In the genomic region with DNA sequence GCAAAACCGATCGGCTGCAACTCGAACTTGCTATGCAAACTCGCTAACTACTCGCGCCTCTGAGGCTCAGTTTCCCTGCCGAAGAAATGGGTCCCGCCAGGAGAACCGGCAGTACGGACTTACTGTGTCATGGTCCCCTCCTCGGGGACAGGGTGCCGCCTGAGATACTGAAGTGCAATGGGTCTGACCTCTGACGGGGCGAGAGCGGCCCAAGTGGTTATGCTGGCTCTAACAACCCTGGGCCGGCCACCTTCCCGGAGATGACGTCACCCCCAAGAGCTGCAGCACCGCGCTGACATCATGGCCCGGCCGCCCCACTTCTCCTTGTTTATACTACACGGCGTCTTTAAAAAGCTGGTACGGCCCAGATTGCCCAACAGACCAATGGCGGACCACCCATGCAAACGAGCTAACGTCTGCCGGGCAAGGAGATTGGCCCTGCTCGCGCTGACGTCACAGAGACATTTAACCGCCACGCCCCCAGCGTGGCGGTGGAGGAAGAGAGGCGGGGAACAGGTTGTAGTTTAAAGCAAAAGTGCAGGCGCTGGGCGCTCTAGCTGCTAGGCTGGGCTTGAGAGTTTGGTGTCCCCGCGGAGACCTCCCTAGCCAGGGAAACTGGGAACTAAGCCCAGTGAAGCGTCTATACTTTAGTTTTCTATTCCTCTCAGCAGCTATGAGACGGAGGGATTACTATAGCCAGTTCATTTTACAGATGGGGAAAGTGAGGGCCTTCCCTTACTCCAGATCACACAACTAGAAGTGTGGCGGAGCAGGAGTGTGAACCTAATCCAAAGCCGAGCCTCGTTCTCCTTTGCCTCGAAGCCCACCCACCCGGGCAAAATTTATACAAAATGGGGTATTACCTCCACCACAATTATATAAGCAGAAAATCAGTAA, we compare ENCODE assay signal across 8 cellular contexts. TPM values are rescaled to one million over a fixed set of nuclear protein-coding genes. Genes with fewer than 3 reads are reported as not detected.
DNase-seq lines count a peak whose midpoint lies in the region; ATAC-seq and TF ChIP-seq lines count a peak whose summit lies in the region.

No MANE protein-coding gene starts in this region.

- no peak for TF ChIP-seq CTCF in progenitor cell of endocrine pancreas (IDR thresholded peaks at IDR 0.05; ENCODE audit: unreplicated experiment)

- under 1% methylated on average over 48 of the region's 48 CpGs for WGBS in urinary bladder

- H3K4me3 Mint-ChIP-seq in progenitor cell of endocrine pancreas (ENCODE audit: low read depth): peak overlapping the region; percentile 97

- peak overlapping the region; percentile 60 for H3K4me3 ChIP-seq in urinary bladder (ENCODE audit: low read depth, low read length)

- H3K4me1 ChIP-seq in urinary bladder (ENCODE audit: insufficient read depth): no peaks in the 10 kb centered on the region

- peak overlapping the region; percentile 92 for H3K27ac ChIP-seq in urinary bladder (ENCODE audit: low read depth)

- DNase-seq in NCI-H187 (lab: John Stamatoyannopoulos, UW) (peak; percentile 88 to 95), T-helper 2 cell (peak; percentile 88 to 100 (median 97)), anterior cingulate cortex (lab: John Stamatoyannopoulos, UW) (peak; percentile 76 to 100 (median 98)), left ventricle myocardium superior (peak; percentile 98), progenitor cell of endocrine pancreas (ENCODE audit: low spot score, unreplicated experiment) (peak; percentile 91)

- intact Hi-C loops in left ventricle myocardium superior (cut with micrococcal nuclease): no loop called here

- H3K36me3 Mint-ChIP-seq in progenitor cell of endocrine pancreas (ENCODE audit: insufficient read depth): peaks cover 3% of the 10 kb centered on the region

- H3K27ac Mint-ChIP-seq in progenitor cell of endocrine pancreas: peak overlapping the region; percentile 99

- peaks cover 34% of the 10 kb centered on the region for H3K4me1 Mint-ChIP-seq in progenitor cell of endocrine pancreas (ENCODE audit: low read depth)

- no peaks in the 10 kb centered on the region for H3K9me3 Mint-ChIP-seq in progenitor cell of endocrine pancreas (ENCODE audit: low read depth)

- no peaks in the 10 kb centered on the region for H3K36me3 ChIP-seq in urinary bladder (ENCODE audit: insufficient read depth)

- H3K27me3 Mint-ChIP-seq in progenitor cell of endocrine pancreas: peaks cover 5% of the 10 kb centered on the region

- peak; percentile 71 for ATAC-seq in GM18498 (IDR thresholded peaks at IDR 0.05; ENCODE audit: unreplicated experiment)
- peak; percentile 65 for ATAC-seq in HG02943 (IDR thresholded peaks at IDR 0.05; ENCODE audit: low read depth, unreplicated experiment)
- peak; percentile 85 for ATAC-seq in left ventricle myocardium superior

RNA-seq across cellular contexts. Expression of a gene that starts 0.7 kb away (rescaled TPM):
- 32.4 TPM for total RNA-seq in left ventricle myocardium superior
- total RNA-seq in progenitor cell of endocrine pancreas: 153 and 156 TPM in 2 replicates
- 8.1 TPM for total RNA-seq in urinary bladder
- polyA plus RNA-seq in urinary bladder: 25.8 TPM

RNA-seq across cellular contexts. Expression of a gene that starts 11.3 kb away (rescaled TPM):
- total RNA-seq in left ventricle myocardium superior: 0.20 TPM
- total RNA-seq in progenitor cell of endocrine pancreas: 1.5 and 1.6 TPM in 2 replicates
- not detected for total RNA-seq in urinary bladder
- not detected for polyA plus RNA-seq in urinary bladder

Comparison
In these comparisons a context has a peak if more than half of its experiments do, and no peak if none do; other contexts are left out.
1. Peak in every context shown above with its lines: DNase-seq, ATAC-seq, H3K4me3 ChIP-seq and H3K27ac ChIP-seq.